1 cellular context compared by ENCODE assay signal in genomic region chr16:81077077-81077940, GRCh38.
TF ChIP-seq lines count a peak whose summit lies in the region.

Gene C16orf46, minus strand, starts transcription at chr16:81077238. Its CDS starts 13,283 bp downstream, at chr16:81063955.

TF ChIP-seq in HepG2, 621 proteins besides CTCF, POLR2A, EP300 and RAD21 (continued from another document):
- TF ChIP-seq SIX1 (CRISPR knock-in tag; IDR thresholded peaks at IDR 0.05; ENCODE audit: borderline replicate concordance) (no peak), PTBP1 (IDR thresholded peaks at IDR 0.05; ENCODE audit: low read depth, low read length, poor library complexity, severe bottlenecking) (no peak), NFKBIZ (CRISPR knock-in tag; IDR thresholded peaks at IDR 0.05) (no peak), TEAD3 (CRISPR knock-in tag; optimal IDR thresholded peaks at IDR 0.05; ENCODE audit: borderline replicate concordance) (peak; percentile 79), ZNF569 (CRISPR knock-in tag; IDR thresholded peaks at IDR 0.05; ENCODE audit: borderline replicate concordance) (no peak), ZSCAN22 (CRISPR knock-in tag; IDR thresholded peaks at IDR 0.05) (no peak), MEIS2 (CRISPR knock-in tag; IDR thresholded peaks at IDR 0.05) (peak; percentile 89), HIVEP1 (CRISPR knock-in tag; IDR thresholded peaks at IDR 0.05) (peak; percentile 99), ZFAT (CRISPR knock-in tag; conservative IDR thresholded peaks at IDR 0.05) (peak; percentile 82; the same call in 1 of the 2 replicates), REPIN1 (CRISPR knock-in tag; IDR thresholded peaks at IDR 0.05; ENCODE audit: borderline replicate concordance, low read depth) (peak; percentile 96), ZBTB33 (CRISPR knock-in tag; IDR thresholded peaks at IDR 0.05) (peak; percentile 38), ARNTL (CRISPR knock-in tag; IDR thresholded peaks at IDR 0.05) (no peak), ZNF879 (CRISPR knock-in tag; IDR thresholded peaks at IDR 0.05) (peak; percentile 79; the same call in 1 of the 2 replicates), ZBTB1 (CRISPR knock-in tag; IDR thresholded peaks at IDR 0.05; ENCODE audit: borderline replicate concordance) (no peak), GTF3A (CRISPR knock-in tag; conservative IDR thresholded peaks at IDR 0.05) (0 out of 2 replicates have a peak, but pooled peaks have one; percentile 65), SIN3B (IDR thresholded peaks at IDR 0.05; ENCODE audit: low read length) (peak; percentile 52; the same call in 1 of the 2 replicates), DR1 (CRISPR knock-in tag; IDR thresholded peaks at IDR 0.05) (peak; percentile 87), JUN (CRISPR knock-in tag; IDR thresholded peaks at IDR 0.05) (no peak), THAP11 (CRISPR knock-in tag; IDR thresholded peaks at IDR 0.05) (peak; percentile 86), ARID4A (CRISPR knock-in tag; IDR thresholded peaks at IDR 0.05; ENCODE audit: borderline replicate concordance) (peak; percentile 100), FLYWCH1 (CRISPR knock-in tag; IDR thresholded peaks at IDR 0.05) (no peak), ZNF547 (CRISPR knock-in tag; IDR thresholded peaks at IDR 0.05) (peak; percentile 74), ZNF761 (CRISPR knock-in tag; conservative IDR thresholded peaks at IDR 0.05) (peak; percentile 46; the same call in 1 of the 2 replicates), MYNN (CRISPR knock-in tag; IDR thresholded peaks at IDR 0.05; ENCODE audit: low read depth) (no peak; the same call in 1 of the 2 replicates), HMG20B (CRISPR knock-in tag; conservative IDR thresholded peaks at IDR 0.05) (no peak), TOPORS (CRISPR knock-in tag; IDR thresholded peaks at IDR 0.05) (0 out of 2 replicates have a peak, but pooled peaks have one; percentile 20), CEBPZ (IDR thresholded peaks at IDR 0.05; ENCODE audit: low read length) (no peak), ZFX (CRISPR knock-in tag; IDR thresholded peaks at IDR 0.05; ENCODE audit: low read depth) (peak; percentile 100), ZNF546 (CRISPR knock-in tag; conservative IDR thresholded peaks at IDR 0.05) (0 out of 2 replicates have a peak, but pooled peaks have one; percentile 83), PRMT3 (CRISPR knock-in tag; IDR thresholded peaks at IDR 0.05; ENCODE audit: borderline replicate concordance, low read depth) (no peak), MIXL1 (CRISPR knock-in tag; IDR thresholded peaks at IDR 0.05) (peak; percentile 42; the same call in 1 of the 2 replicates), ZKSCAN8 (CRISPR knock-in tag; IDR thresholded peaks at IDR 0.05; ENCODE audit: borderline replicate concordance) (peak; percentile 18; the same call in 1 of the 2 replicates), ZNF501 (CRISPR knock-in tag; IDR thresholded peaks at IDR 0.05) (peak; percentile 99)
- TF ChIP-seq, protein P1, sequence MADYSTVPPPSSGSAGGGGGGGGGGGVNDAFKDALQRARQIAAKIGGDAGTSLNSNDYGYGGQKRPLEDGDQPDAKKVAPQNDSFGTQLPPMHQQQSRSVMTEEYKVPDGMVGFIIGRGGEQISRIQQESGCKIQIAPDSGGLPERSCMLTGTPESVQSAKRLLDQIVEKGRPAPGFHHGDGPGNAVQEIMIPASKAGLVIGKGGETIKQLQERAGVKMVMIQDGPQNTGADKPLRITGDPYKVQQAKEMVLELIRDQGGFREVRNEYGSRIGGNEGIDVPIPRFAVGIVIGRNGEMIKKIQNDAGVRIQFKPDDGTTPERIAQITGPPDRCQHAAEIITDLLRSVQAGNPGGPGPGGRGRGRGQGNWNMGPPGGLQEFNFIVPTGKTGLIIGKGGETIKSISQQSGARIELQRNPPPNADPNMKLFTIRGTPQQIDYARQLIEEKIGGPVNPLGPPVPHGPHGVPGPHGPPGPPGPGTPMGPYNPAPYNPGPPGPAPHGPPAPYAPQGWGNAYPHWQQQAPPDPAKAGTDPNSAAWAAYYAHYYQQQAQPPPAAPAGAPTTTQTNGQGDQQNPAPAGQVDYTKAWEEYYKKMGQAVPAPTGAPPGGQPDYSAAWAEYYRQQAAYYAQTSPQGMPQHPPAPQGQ (CRISPR knock-in tag; IDR thresholded peaks at IDR 0.05; ENCODE audit: borderline replicate concordance) = no peak
- TF ChIP-seq, protein P2, sequence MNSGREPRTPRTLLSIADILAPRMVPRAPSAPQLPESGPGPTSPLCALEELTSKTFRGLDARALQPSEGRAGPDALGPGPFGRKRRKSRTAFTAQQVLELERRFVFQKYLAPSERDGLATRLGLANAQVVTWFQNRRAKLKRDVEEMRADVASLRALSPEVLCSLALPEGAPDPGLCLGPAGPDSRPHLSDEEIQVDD (CRISPR knock-in tag; IDR thresholded peaks at IDR 0.05; ENCODE audit: borderline replicate concordance) = peak; percentile 69; the same call in 1 of the 2 replicates
- TF ChIP-seq, protein P3, sequence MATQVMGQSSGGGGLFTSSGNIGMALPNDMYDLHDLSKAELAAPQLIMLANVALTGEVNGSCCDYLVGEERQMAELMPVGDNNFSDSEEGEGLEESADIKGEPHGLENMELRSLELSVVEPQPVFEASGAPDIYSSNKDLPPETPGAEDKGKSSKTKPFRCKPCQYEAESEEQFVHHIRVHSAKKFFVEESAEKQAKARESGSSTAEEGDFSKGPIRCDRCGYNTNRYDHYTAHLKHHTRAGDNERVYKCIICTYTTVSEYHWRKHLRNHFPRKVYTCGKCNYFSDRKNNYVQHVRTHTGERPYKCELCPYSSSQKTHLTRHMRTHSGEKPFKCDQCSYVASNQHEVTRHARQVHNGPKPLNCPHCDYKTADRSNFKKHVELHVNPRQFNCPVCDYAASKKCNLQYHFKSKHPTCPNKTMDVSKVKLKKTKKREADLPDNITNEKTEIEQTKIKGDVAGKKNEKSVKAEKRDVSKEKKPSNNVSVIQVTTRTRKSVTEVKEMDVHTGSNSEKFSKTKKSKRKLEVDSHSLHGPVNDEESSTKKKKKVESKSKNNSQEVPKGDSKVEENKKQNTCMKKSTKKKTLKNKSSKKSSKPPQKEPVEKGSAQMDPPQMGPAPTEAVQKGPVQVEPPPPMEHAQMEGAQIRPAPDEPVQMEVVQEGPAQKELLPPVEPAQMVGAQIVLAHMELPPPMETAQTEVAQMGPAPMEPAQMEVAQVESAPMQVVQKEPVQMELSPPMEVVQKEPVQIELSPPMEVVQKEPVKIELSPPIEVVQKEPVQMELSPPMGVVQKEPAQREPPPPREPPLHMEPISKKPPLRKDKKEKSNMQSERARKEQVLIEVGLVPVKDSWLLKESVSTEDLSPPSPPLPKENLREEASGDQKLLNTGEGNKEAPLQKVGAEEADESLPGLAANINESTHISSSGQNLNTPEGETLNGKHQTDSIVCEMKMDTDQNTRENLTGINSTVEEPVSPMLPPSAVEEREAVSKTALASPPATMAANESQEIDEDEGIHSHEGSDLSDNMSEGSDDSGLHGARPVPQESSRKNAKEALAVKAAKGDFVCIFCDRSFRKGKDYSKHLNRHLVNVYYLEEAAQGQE (IDR thresholded peaks at IDR 0.05; ENCODE audit: borderline replicate concordance in 1 of 2, low read depth in 1 of 2, low read length in 2 of 2) = no peak
- TF ChIP-seq, protein P4, sequence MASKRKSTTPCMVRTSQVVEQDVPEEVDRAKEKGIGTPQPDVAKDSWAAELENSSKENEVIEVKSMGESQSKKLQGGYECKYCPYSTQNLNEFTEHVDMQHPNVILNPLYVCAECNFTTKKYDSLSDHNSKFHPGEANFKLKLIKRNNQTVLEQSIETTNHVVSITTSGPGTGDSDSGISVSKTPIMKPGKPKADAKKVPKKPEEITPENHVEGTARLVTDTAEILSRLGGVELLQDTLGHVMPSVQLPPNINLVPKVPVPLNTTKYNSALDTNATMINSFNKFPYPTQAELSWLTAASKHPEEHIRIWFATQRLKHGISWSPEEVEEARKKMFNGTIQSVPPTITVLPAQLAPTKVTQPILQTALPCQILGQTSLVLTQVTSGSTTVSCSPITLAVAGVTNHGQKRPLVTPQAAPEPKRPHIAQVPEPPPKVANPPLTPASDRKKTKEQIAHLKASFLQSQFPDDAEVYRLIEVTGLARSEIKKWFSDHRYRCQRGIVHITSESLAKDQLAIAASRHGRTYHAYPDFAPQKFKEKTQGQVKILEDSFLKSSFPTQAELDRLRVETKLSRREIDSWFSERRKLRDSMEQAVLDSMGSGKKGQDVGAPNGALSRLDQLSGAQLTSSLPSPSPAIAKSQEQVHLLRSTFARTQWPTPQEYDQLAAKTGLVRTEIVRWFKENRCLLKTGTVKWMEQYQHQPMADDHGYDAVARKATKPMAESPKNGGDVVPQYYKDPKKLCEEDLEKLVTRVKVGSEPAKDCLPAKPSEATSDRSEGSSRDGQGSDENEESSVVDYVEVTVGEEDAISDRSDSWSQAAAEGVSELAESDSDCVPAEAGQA (IDR thresholded peaks at IDR 0.05; ENCODE audit: low read depth) = peak; percentile 59; the same call in 1 of the 2 replicates
- TF ChIP-seq, protein P4 (CRISPR knock-in tag; IDR thresholded peaks at IDR 0.05; ENCODE audit: borderline replicate concordance) = 0 out of 2 replicates have a peak, but pooled peaks have one; percentile 46
